ENCODE assay signal across 9 cellular contexts in genomic region chr11:8839957-8840945, GRCh38.
DNase-seq lines count a peak whose midpoint lies in the region; ATAC-seq and TF ChIP-seq lines count a peak whose summit lies in the region.
"Had no signal": no experiment of that assay in that cellular context is flagged by ENCODE, and none has a peak within 500 bp of the region (broad histone marks: within the 10 kb centered on the region; RNA-seq: fewer than 3 reads in every experiment).

No MANE protein-coding gene starts in this region.

- ATAC-seq in GM18870 (IDR thresholded peaks at IDR 0.05; ENCODE audit: unreplicated experiment), result no peak
- ATAC-seq in natural killer cell, result no peak

- H3K36me3 Mint-ChIP-seq in neural crest cell (ENCODE audit: low read depth) (peaks cover 6% of the 10 kb centered on the region), natural killer cell (no peaks in the 10 kb centered on the region)

- peak overlapping the region; percentile 1 for H3K4me3 Mint-ChIP-seq in neural crest cell
- no peak overlapping the region for H3K4me3 Mint-ChIP-seq in natural killer cell
- H3K4me3 Mint-ChIP-seq: central memory CD8-positive, alpha-beta T cell had no signal

- H3K27me3 Mint-ChIP-seq in neural crest cell (ENCODE audit: low read depth) (no peaks in the 10 kb centered on the region), natural killer cell (ENCODE audit: low read depth in 2 of 2) (peaks cover 10 to 18% of the 10 kb centered on the region in 2 donors)

- DNase-seq in Ammon's horn (ENCODE audit: low spot score) (peak; percentile 71), epithelial cell of esophagus (ENCODE audit: low read depth) (peak; percentile 63), neural crest cell (ENCODE audit: low read depth, low spot score) (peak; percentile 29), natural killer cell (no peak), OCI-M1 (lab: John Stamatoyannopoulos, UW) (no peak), NCI-H1930 (lab: John Stamatoyannopoulos, UW) (no peak)

- no peak for TF ChIP-seq RAD21 in Ishikawa (IDR thresholded peaks at IDR 0.05; ENCODE audit: low read depth)

- intact Hi-C loops in natural killer cell (cut with micrococcal nuclease), result no loop called here

- no peak for TF ChIP-seq EP300 in Ishikawa (IDR thresholded peaks at IDR 0.05; ENCODE audit: borderline replicate concordance)

- H3K4me1 Mint-ChIP-seq in neural crest cell (peaks cover 41% of the 10 kb centered on the region), natural killer cell (no peaks in the 10 kb centered on the region)
- H3K4me1 Mint-ChIP-seq: central memory CD8-positive, alpha-beta T cell had no signal

- peak overlapping the region; percentile 64 for H3K27ac Mint-ChIP-seq in neural crest cell (ENCODE audit: unreplicated experiment)
- no peak overlapping the region for H3K27ac Mint-ChIP-seq in natural killer cell

- no peak for TF ChIP-seq CTCF in epithelial cell of esophagus (IDR thresholded peaks at IDR 0.05; ENCODE audit: insufficient read depth, low read depth, low read length, missing control alignments)
- no peak for TF ChIP-seq CTCF in neural crest cell (conservative IDR thresholded peaks at IDR 0.05)
- no peak for TF ChIP-seq CTCF in natural killer cell (IDR thresholded peaks at IDR 0.05)

- H3K9me3 Mint-ChIP-seq in neural crest cell (no peaks in the 10 kb centered on the region), natural killer cell (no peaks in the 10 kb centered on the region)
- H3K9me3 Mint-ChIP-seq: central memory CD8-positive, alpha-beta T cell had no signal

- H3K4me3 ChIP-seq in epithelial cell of esophagus (ENCODE audit: low read length), result no peak overlapping the region

TF ChIP-seq in Ishikawa, 13 proteins besides CTCF, POLR2A, EP300 and RAD21:
- TF ChIP-seq EGR1 (IDR thresholded peaks at IDR 0.05) (no peak), REST (IDR thresholded peaks at IDR 0.05; ENCODE audit: low read depth) (0 out of 2 replicates have a peak, but pooled peaks have one; percentile 36), ZBTB7A (IDR thresholded peaks at IDR 0.05; ENCODE audit: low read depth) (no peak)

Comparison
In these comparisons a context has a peak if more than half of its experiments do, and no peak if none do; other contexts are left out.
1. DNase-seq: peak in Ammon's horn (single experiment), epithelial cell of esophagus (single experiment) and neural crest cell (single experiment); none in natural killer cell (single experiment), OCI-M1 (single experiment) and NCI-H1930 (0 of 2).